25 cellular contexts compared by ENCODE assay signal in genomic region chr9:128392302-128393152, GRCh38. TPM values are rescaled to one million over a fixed set of nuclear protein-coding genes. Genes with fewer than 3 reads are reported as not detected.
DNase-seq lines count a peak whose midpoint lies in the region; ATAC-seq, FAIRE-seq and TF ChIP-seq lines count a peak whose summit lies in the region.
"Had no signal": no experiment of that assay in that cellular context is flagged by ENCODE, and none has a peak within 500 bp of the region (broad histone marks: within the 10 kb centered on the region; RNA-seq: fewer than 3 reads in every experiment).

No MANE protein-coding gene starts in this region.

- peaks cover 2 to 8% of the 10 kb centered on the region in 2 experiments; a peak in 1 of 5 replicates for H3K27me3 ChIP-seq in HepG2 (ENCODE audit: control insufficient read depth in 1 of 2, insufficient read depth in 2 of 2, low read length in 2 of 2)
- no peaks in the 10 kb centered on the region for H3K27me3 ChIP-seq in right lobe of liver
- H3K27me3 ChIP-seq in iPS DF 6.9 (ENCODE audit: control insufficient read depth, insufficient read depth, low read length) = peaks cover 68% of the 10 kb centered on the region
- H3K27me3 ChIP-seq in naive thymus-derived CD4-positive, alpha-beta T cell (ENCODE audit: control insufficient read depth in 2 of 2, insufficient read depth in 2 of 2, low read length in 2 of 2) = no peaks in the 10 kb centered on the region

- H3K9me3 ChIP-seq in HepG2 (ENCODE audit: low read length) (no peaks in the 10 kb centered on the region), right lobe of liver (no peaks in the 10 kb centered on the region), iPS DF 6.9 (ENCODE audit: control insufficient read depth, insufficient read depth, low read length) (no peaks in the 10 kb centered on the region)
- no peaks in the 10 kb centered on the region for H3K9me3 ChIP-seq in naive thymus-derived CD4-positive, alpha-beta T cell (ENCODE audit: control insufficient read depth in 2 of 3, low read length in 3 of 3)
- H3K9me3 ChIP-seq: Caco-2, prostate gland, stomach had no signal

- H3K27ac ChIP-seq in HepG2 (ENCODE audit: extremely low read length, insufficient read depth, low read length) (no peak overlapping the region), right lobe of liver (no peak overlapping the region), iPS DF 6.9 (ENCODE audit: low read length) (no peak overlapping the region)
- H3K27ac ChIP-seq in naive thymus-derived CD4-positive, alpha-beta T cell (ENCODE audit: low read depth, low read length) = no peak overlapping the region
- H3K27ac ChIP-seq: prostate gland, stomach had no signal

- TF ChIP-seq CTCF in HepG2 (CRISPR knock-in tag; IDR thresholded peaks at IDR 0.05) (no peak), right lobe of liver (IDR thresholded peaks at IDR 0.05) (no peak), neural crest cell (conservative IDR thresholded peaks at IDR 0.05) (no peak)

- H4K20me1 ChIP-seq in HepG2 (ENCODE audit: insufficient read depth, low read length) = no peaks in the 10 kb centered on the region

- peaks cover 22% of the 10 kb centered on the region for H3K4me1 ChIP-seq in HepG2 (ENCODE audit: insufficient read depth, low read length)
- H3K4me1 ChIP-seq in right lobe of liver = no peaks in the 10 kb centered on the region
- peaks cover 18% of the 10 kb centered on the region for H3K4me1 ChIP-seq in iPS DF 6.9 (ENCODE audit: control insufficient read depth, insufficient read depth, low read length)
- no peaks in the 10 kb centered on the region for H3K4me1 ChIP-seq in naive thymus-derived CD4-positive, alpha-beta T cell (ENCODE audit: control insufficient read depth in 2 of 2, insufficient read depth in 2 of 2, low read length in 2 of 2)
- H3K4me1 ChIP-seq: prostate gland had no signal

- H3K79me2 ChIP-seq in HepG2 (ENCODE audit: insufficient read depth, low read length) = no peaks in the 10 kb centered on the region

- no peak for ATAC-seq in HepG2
- ATAC-seq in right lobe of liver = no peak
- no peak for ATAC-seq in HG03521 (IDR thresholded peaks at IDR 0.05; ENCODE audit: unreplicated experiment)
- ATAC-seq in naive thymus-derived CD4-positive, alpha-beta T cell = no peak
- ATAC-seq: activated naive CD4-positive, alpha-beta T cell treated with anti-CD3 and anti-CD28 coated beads, Interleukin-2, amount 50 U/mL, for 72 hours; naive thymus-derived CD8-positive, alpha-beta T cell had no signal

- peaks cover 60% of the 10 kb centered on the region for H3K4me1 Mint-ChIP-seq in neural crest cell
- peaks cover 0 to 6% (median 4%) of the 10 kb centered on the region in 7 donors for H3K4me1 Mint-ChIP-seq in naive thymus-derived CD4-positive, alpha-beta T cell

- no peak overlapping the region for H3K4me3 ChIP-seq in HepG2 (replicated peaks in 1 of 3; ENCODE audit: insufficient read depth in 1 of 3, low read depth in 2 of 3, low read length in 3 of 3)
- no peak overlapping the region for H3K4me3 ChIP-seq in right lobe of liver
- peak overlapping the region; percentile 10; the same call in 1 of the 2 replicates for H3K4me3 ChIP-seq in iPS DF 6.9 (ENCODE audit: low read length)
- no peak overlapping the region for H3K4me3 ChIP-seq in naive thymus-derived CD4-positive, alpha-beta T cell (ENCODE audit: low read length)
- H3K4me3 ChIP-seq: prostate gland, stomach had no signal

- H2AFZ ChIP-seq in HepG2 (ENCODE audit: low read length) = no peak overlapping the region

- CTCF ChIA-PET in HepG2 (lab: Yijun Ruan, JAX; ENCODE audit: low intra/inter-chr PET ratio, low total read pairs) = no interaction called here
- CTCF ChIA-PET in naive thymus-derived CD4-positive, alpha-beta T cell (lab: Charles Lee) = no interaction called here

- H3K27ac Mint-ChIP-seq in neural crest cell (ENCODE audit: unreplicated experiment) = peak overlapping the region; percentile 27
- H3K27ac Mint-ChIP-seq in naive thymus-derived CD4-positive, alpha-beta T cell = no peak overlapping the region
- H3K27ac Mint-ChIP-seq: activated naive CD4-positive, alpha-beta T cell treated with anti-CD3 and anti-CD28 coated beads, Interleukin-2, amount 50 U/mL, for 72 hours; activated T-helper 1 cell treated with anti-CD3 and anti-CD28 coated beads, Interleukin-12 subunit alpha, Interleukin-12 subunit beta, Interleukin-2, Interleukin-4 antibody, amounts not matched to agents 30 ng/mL and 10 ng/mL and 1 ng/mL, durations not matched to agents 14 hours and 24 hours and 36 hours had no signal

- FAIRE-seq in HepG2 (lab: Jason Lieb, UNC) = no peak
- FAIRE-seq: A204.1, colon, endothelial cell of umbilical vein, kidney, small intestine had no signal

- intact Hi-C loops in HepG2 (cut with micrococcal nuclease; ENCODE audit: unreplicated experiment) (no loop called here), right lobe of liver (cut with DNase I) (no loop called here)
- intact Hi-C loops in naive thymus-derived CD4-positive, alpha-beta T cell (cut with micrococcal nuclease) = no loop called here

- 97% methylated on average over 49 of the region's 90 CpGs for WGBS in HepG2 (ENCODE audit: low lambda C conversion rate)
- 90% methylated on average over 25 of the region's 90 CpGs for WGBS in right lobe of liver (ENCODE audit: insufficient coverage, low coverage, low lambda C conversion rate, missing lambda C conversion rate)
- WGBS in iPS DF 6.9 (ENCODE audit: insufficient coverage, insufficient read length) = no CpG with 5 or more reads among the region's 90 CpGs

- no peak for TF ChIP-seq RAD21 in HepG2 (CRISPR knock-in tag; IDR thresholded peaks at IDR 0.05)

- no peak overlapping the region for H3K9ac ChIP-seq in HepG2 (ENCODE audit: insufficient read depth, low read depth, low read length)

- H3K36me3 ChIP-seq in HepG2 (replicated peaks in 1 of 2; ENCODE audit: control insufficient read depth in 1 of 2, insufficient read depth in 2 of 2, low read length in 2 of 2) = peaks cover 14 to 28% of the 10 kb centered on the region in 2 experiments
- peaks cover 0 to 17% (median 11%) of the 10 kb centered on the region in 4 donors for H3K36me3 ChIP-seq in right lobe of liver
- no peaks in the 10 kb centered on the region; the same call in 1 of the 2 replicates for H3K36me3 ChIP-seq in iPS DF 6.9 (ENCODE audit: control insufficient read depth, insufficient read depth, low read length)
- H3K36me3 ChIP-seq in naive thymus-derived CD4-positive, alpha-beta T cell (ENCODE audit: control insufficient read depth in 2 of 3, insufficient read depth in 3 of 3, low read length in 3 of 3) = peaks cover 7 to 62% (median 14%) of the 10 kb centered on the region in 3 experiments

- H3K4me3 Mint-ChIP-seq in neural crest cell = peak overlapping the region; percentile 94
- no peak overlapping the region for H3K4me3 Mint-ChIP-seq in naive thymus-derived CD4-positive, alpha-beta T cell
- H3K4me3 Mint-ChIP-seq: activated T-helper 1 cell treated with anti-CD3 and anti-CD28 coated beads, Interleukin-12 subunit alpha, Interleukin-12 subunit beta, Interleukin-2, Interleukin-4 antibody, amounts not matched to agents 30 ng/mL and 10 ng/mL and 1 ng/mL, durations not matched to agents 14 hours and 24 hours and 36 hours; naive thymus-derived CD8-positive, alpha-beta T cell had no signal

- TF ChIP-seq EP300 in HepG2 (IDR thresholded peaks at IDR 0.05; ENCODE audit: low read depth in 2 of 2, low read length in 2 of 2) = no peak
- no peak for TF ChIP-seq EP300 in HepG2 (CRISPR knock-in tag; IDR thresholded peaks at IDR 0.05; ENCODE audit: borderline replicate concordance)

- POLR2A ChIA-PET in HepG2 (lab: Yijun Ruan, JAX) = no interaction called here
- POLR2A ChIA-PET in naive thymus-derived CD4-positive, alpha-beta T cell (lab: Charles Lee) = no interaction called here

- H3K9me3 Mint-ChIP-seq in neural crest cell = no peaks in the 10 kb centered on the region
- H3K9me3 Mint-ChIP-seq in naive thymus-derived CD4-positive, alpha-beta T cell = no peaks in the 10 kb centered on the region
- H3K9me3 Mint-ChIP-seq: activated naive CD4-positive, alpha-beta T cell treated with anti-CD3 and anti-CD28 coated beads, Interleukin-2, amount 50 U/mL, for 72 hours; activated T-helper 1 cell treated with anti-CD3 and anti-CD28 coated beads, Interleukin-12 subunit alpha, Interleukin-12 subunit beta, Interleukin-2, Interleukin-4 antibody, amounts not matched to agents 30 ng/mL and 10 ng/mL and 1 ng/mL, durations not matched to agents 14 hours and 24 hours and 36 hours; naive thymus-derived CD8-positive, alpha-beta T cell had no signal

- in situ Hi-C loops in HepG2 (cut with HindIII; ENCODE audit: extremely low pct_ligation_motif_present, low pct_unique_long_range_greater_than_20kb) = no loop called here

- DNase-seq in HepG2 (ENCODE audit: low spot score) (no peak), right lobe of liver (no peak), iPS DF 6.9 (ENCODE audit: low read depth, low spot score) (no peak), neural crest cell (ENCODE audit: low read depth, low spot score) (no peak), OCI-M2 (lab: John Stamatoyannopoulos, UW; ENCODE audit: unreplicated experiment) (no peak)
- DNase-seq in effector CD4-positive, alpha-beta T cell = no peak
- no peak for DNase-seq in naive thymus-derived CD4-positive, alpha-beta T cell
- DNase-seq: Caco-2; HCEC 1CT; kidney; naive thymus-derived CD8-positive, alpha-beta T cell; NCI-H1092 treated with DMSO at 0.1 percent for 48 hours; NCI-H2081 treated with DMSO at 0.1 percent for 48 hours; NCI-H446 treated with DMSO at 0.1 percent for 48 hours; small intestine; stimulated activated CD4-positive, alpha-beta T cell treated with anti-CD3 and anti-CD28 coated beads, Interleukin-4, amount 100 ng/mL, for 1 hour; stomach; T1000 had no signal

- no peak overlapping the region for H3K4me2 ChIP-seq in HepG2 (ENCODE audit: low read depth, low read length)

- H3K36me3 Mint-ChIP-seq in neural crest cell (ENCODE audit: low read depth) = peaks cover 36% of the 10 kb centered on the region
- peaks cover 4 to 36% (median 9%) of the 10 kb centered on the region in 5 donors for H3K36me3 Mint-ChIP-seq in naive thymus-derived CD4-positive, alpha-beta T cell

- BruUV-seq in HepG2 (replicated peaks; lab: Mats Ljungman, UMichigan) = no TSS peak

- peaks cover 69% of the 10 kb centered on the region for H3K27me3 Mint-ChIP-seq in neural crest cell (ENCODE audit: low read depth)
- H3K27me3 Mint-ChIP-seq in naive thymus-derived CD4-positive, alpha-beta T cell = peaks cover 0 to 11% (median 0%) of the 10 kb centered on the region in 5 donors

- no peak for TF ChIP-seq POLR2A in HepG2 (IDR thresholded peaks at IDR 0.05; ENCODE audit: insufficient read depth in 1 of 2, low read depth in 2 of 2, low read length in 2 of 2)
- no peak for TF ChIP-seq POLR2A in right lobe of liver (IDR thresholded peaks at IDR 0.05)

RNA-seq across cellular contexts. Expression of gene URM1, which starts 21.4 kb away (rescaled TPM):
- total RNA-seq in HepG2 (2016; rRNA removed; fragmentation: Illumina TruSeq; extraction: Trizol) = 37.1 and 42.1 TPM in 2 replicates
- 7.2 and 8.5 TPM in 2 replicates for total RNA-seq in HepG2 (2016; cell fraction: cytosol; rRNA removed; fragmentation: Illumina TruSeq; extraction: Trizol; ENCODE audit: low read depth)
- 34.5 and 46.1 TPM in 2 replicates for total RNA-seq in HepG2 (2016; cell fraction: insoluble cytoplasmic fraction; rRNA removed; fragmentation: Illumina TruSeq; extraction: Trizol)
- 23.0 and 25.4 TPM in 2 replicates for total RNA-seq in HepG2 (2016; cell fraction: membrane; rRNA removed; fragmentation: Illumina TruSeq; extraction: Trizol)
- 19.0 and 24.0 TPM in 2 replicates for total RNA-seq in HepG2 (2016; cell fraction: nucleus; rRNA removed; fragmentation: Illumina TruSeq; extraction: Trizol)
- 41.3 and 51.5 TPM in 2 replicates for polyA plus RNA-seq in HepG2 (2011; rRNA removed)
- 28.0 and 37.2 TPM in 2 replicates for polyA plus RNA-seq in HepG2 (2011; cell fraction: cytosol; rRNA removed)
- polyA plus RNA-seq in HepG2 (2011; cell fraction: nucleus; rRNA removed) = 80.9 and 98.9 TPM in 2 replicates
- polyA plus RNA-seq in HepG2 (2012) = 44.2 and 48.1 TPM in 2 replicates
- 12.6 and 15.0 TPM in 2 replicates for polyA plus RNA-seq in HepG2 (2016; cell fraction: cytosol; fragmentation: Illumina TruSeq; extraction: Trizol; ENCODE audit: low read depth)
- 55.0 and 56.0 TPM in 2 replicates for polyA plus RNA-seq in HepG2 (2016; cell fraction: insoluble cytoplasmic fraction; fragmentation: Illumina TruSeq; extraction: Trizol; ENCODE audit: low read depth)
- polyA plus RNA-seq in HepG2 (2016; cell fraction: membrane; fragmentation: Illumina TruSeq; extraction: Trizol; ENCODE audit: low read depth) = 24.9 and 27.1 TPM in 2 replicates
- 49.6 and 53.8 TPM in 2 replicates for polyA plus RNA-seq in HepG2 (2016; cell fraction: nucleus; fragmentation: Illumina TruSeq; extraction: Trizol; ENCODE audit: insufficient read depth, low read depth)
- 55.9 and 116 TPM in 2 replicates for polyA minus RNA-seq in HepG2 (2011; rRNA and poly(A)+ RNA removed; ENCODE audit: low replicate concordance)
- polyA minus RNA-seq in HepG2 (2011; cell fraction: cytosol; rRNA and poly(A)+ RNA removed) = 13.8 and 16.4 TPM in 2 replicates
- polyA minus RNA-seq in HepG2 (2011; cell fraction: nucleus; rRNA and poly(A)+ RNA removed) = 11.3 and 16.7 TPM in 2 replicates
- 10 to 100 TPM; 16.6 to 25.9 (median 22.2) TPM for total RNA-seq in right lobe of liver
- 69.9 and 73.2 TPM in 2 replicates for total RNA-seq in neural crest cell
- total RNA-seq in naive thymus-derived CD4-positive, alpha-beta T cell = 10 to 100 TPM; 32.3 to 72.4 (median 47.5) TPM
- 10 to 100 TPM; 49.9 to 50.0 TPM for polyA plus RNA-seq in naive thymus-derived CD4-positive, alpha-beta T cell

RNA-seq across cellular contexts. Expression of gene CERCAM, which starts 28.1 kb away (rescaled TPM):
- total RNA-seq in HepG2 (2016; rRNA removed; fragmentation: Illumina TruSeq; extraction: Trizol) = 4.2 and 9.0 TPM in 2 replicates
- total RNA-seq in HepG2 (2016; cell fraction: cytosol; rRNA removed; fragmentation: Illumina TruSeq; extraction: Trizol; ENCODE audit: low read depth) = 3.2 and 3.4 TPM in 2 replicates
- 2.8 and 8.0 TPM in 2 replicates for total RNA-seq in HepG2 (2016; cell fraction: insoluble cytoplasmic fraction; rRNA removed; fragmentation: Illumina TruSeq; extraction: Trizol)
- total RNA-seq in HepG2 (2016; cell fraction: membrane; rRNA removed; fragmentation: Illumina TruSeq; extraction: Trizol) = 5.1 TPM in 2 replicates
- total RNA-seq in HepG2 (2016; cell fraction: nucleus; rRNA removed; fragmentation: Illumina TruSeq; extraction: Trizol) = 10.5 and 11.6 TPM in 2 replicates
- 17.1 and 19.6 TPM in 2 replicates for polyA plus RNA-seq in HepG2 (2011; rRNA removed)
- 15.6 and 24.7 TPM in 2 replicates for polyA plus RNA-seq in HepG2 (2011; cell fraction: cytosol; rRNA removed)
- polyA plus RNA-seq in HepG2 (2011; cell fraction: nucleus; rRNA removed) = 52.1 and 62.8 TPM in 2 replicates
- 5.9 and 7.0 TPM in 2 replicates for polyA plus RNA-seq in HepG2 (2012)
- 4.7 and 5.3 TPM in 2 replicates for polyA plus RNA-seq in HepG2 (2016; cell fraction: cytosol; fragmentation: Illumina TruSeq; extraction: Trizol; ENCODE audit: low read depth)
- 3.9 and 4.0 TPM in 2 replicates for polyA plus RNA-seq in HepG2 (2016; cell fraction: insoluble cytoplasmic fraction; fragmentation: Illumina TruSeq; extraction: Trizol; ENCODE audit: low read depth)
- 6.5 and 7.0 TPM in 2 replicates for polyA plus RNA-seq in HepG2 (2016; cell fraction: membrane; fragmentation: Illumina TruSeq; extraction: Trizol; ENCODE audit: low read depth)
- polyA plus RNA-seq in HepG2 (2016; cell fraction: nucleus; fragmentation: Illumina TruSeq; extraction: Trizol; ENCODE audit: insufficient read depth, low read depth) = 18.8 and 19.8 TPM in 2 replicates
- 1.3 and 29.5 TPM in 2 replicates for polyA minus RNA-seq in HepG2 (2011; rRNA and poly(A)+ RNA removed; ENCODE audit: low replicate concordance)
- 9.5 and 10.8 TPM in 2 replicates for polyA minus RNA-seq in HepG2 (2011; cell fraction: cytosol; rRNA and poly(A)+ RNA removed)
- 8.8 and 10.6 TPM in 2 replicates for polyA minus RNA-seq in HepG2 (2011; cell fraction: nucleus; rRNA and poly(A)+ RNA removed)
- total RNA-seq in right lobe of liver = 1 to 10 TPM; 1.3 to 3.1 (median 2.2) TPM
- total RNA-seq in neural crest cell = 49.7 and 56.4 TPM in 2 replicates
- 1 to 10 TPM in 1 of 5 experiments, under 1 TPM in 4; 0.19 to 2.2 (median 0.77) TPM for total RNA-seq in naive thymus-derived CD4-positive, alpha-beta T cell
- under 1 TPM; 0.15 to 0.54 TPM for polyA plus RNA-seq in naive thymus-derived CD4-positive, alpha-beta T cell

RNA-seq across cellular contexts. Expression of gene SLC27A4, which starts 52.2 kb away (rescaled TPM):
- 9.3 and 18.8 TPM in 2 replicates for total RNA-seq in HepG2 (2016; rRNA removed; fragmentation: Illumina TruSeq; extraction: Trizol)
- total RNA-seq in HepG2 (2016; cell fraction: cytosol; rRNA removed; fragmentation: Illumina TruSeq; extraction: Trizol; ENCODE audit: low read depth) = 6.3 and 6.8 TPM in 2 replicates
- total RNA-seq in HepG2 (2016; cell fraction: insoluble cytoplasmic fraction; rRNA removed; fragmentation: Illumina TruSeq; extraction: Trizol) = 8.9 and 19.1 TPM in 2 replicates
- total RNA-seq in HepG2 (2016; cell fraction: membrane; rRNA removed; fragmentation: Illumina TruSeq; extraction: Trizol) = 17.4 and 19.4 TPM in 2 replicates
- 16.1 and 21.0 TPM in 2 replicates for total RNA-seq in HepG2 (2016; cell fraction: nucleus; rRNA removed; fragmentation: Illumina TruSeq; extraction: Trizol)
- polyA plus RNA-seq in HepG2 (2011; rRNA removed) = 10.6 and 16.9 TPM in 2 replicates
- polyA plus RNA-seq in HepG2 (2011; cell fraction: cytosol; rRNA removed) = 12.5 and 14.4 TPM in 2 replicates
- polyA plus RNA-seq in HepG2 (2011; cell fraction: nucleus; rRNA removed) = 30.1 and 31.3 TPM in 2 replicates
- 11.0 and 16.6 TPM in 2 replicates for polyA plus RNA-seq in HepG2 (2012)
- polyA plus RNA-seq in HepG2 (2016; cell fraction: cytosol; fragmentation: Illumina TruSeq; extraction: Trizol; ENCODE audit: low read depth) = 5.9 and 7.6 TPM in 2 replicates
- 10.5 and 13.4 TPM in 2 replicates for polyA plus RNA-seq in HepG2 (2016; cell fraction: insoluble cytoplasmic fraction; fragmentation: Illumina TruSeq; extraction: Trizol; ENCODE audit: low read depth)
- polyA plus RNA-seq in HepG2 (2016; cell fraction: membrane; fragmentation: Illumina TruSeq; extraction: Trizol; ENCODE audit: low read depth) = 14.0 and 17.0 TPM in 2 replicates
- 30.8 and 31.8 TPM in 2 replicates for polyA plus RNA-seq in HepG2 (2016; cell fraction: nucleus; fragmentation: Illumina TruSeq; extraction: Trizol; ENCODE audit: insufficient read depth, low read depth)
- polyA minus RNA-seq in HepG2 (2011; rRNA and poly(A)+ RNA removed; ENCODE audit: low replicate concordance) = 44.7 and 85.4 TPM in 2 replicates
- 11.3 and 17.5 TPM in 2 replicates for polyA minus RNA-seq in HepG2 (2011; cell fraction: cytosol; rRNA and poly(A)+ RNA removed)
- polyA minus RNA-seq in HepG2 (2011; cell fraction: nucleus; rRNA and poly(A)+ RNA removed) = 9.3 and 12.4 TPM in 2 replicates
- total RNA-seq in right lobe of liver = 10 to 100 TPM; 15.8 to 97.3 (median 24.1) TPM
- total RNA-seq in neural crest cell = 43.0 and 45.6 TPM in 2 replicates
- 10 to 100 TPM in 4 of 5 experiments, 1 to 10 TPM in 1; 6.4 to 20.1 (median 12.1) TPM for total RNA-seq in naive thymus-derived CD4-positive, alpha-beta T cell
- polyA plus RNA-seq in naive thymus-derived CD4-positive, alpha-beta T cell = 1 to 10 TPM; 6.1 to 7.3 TPM
